In the genomic region with DNA sequence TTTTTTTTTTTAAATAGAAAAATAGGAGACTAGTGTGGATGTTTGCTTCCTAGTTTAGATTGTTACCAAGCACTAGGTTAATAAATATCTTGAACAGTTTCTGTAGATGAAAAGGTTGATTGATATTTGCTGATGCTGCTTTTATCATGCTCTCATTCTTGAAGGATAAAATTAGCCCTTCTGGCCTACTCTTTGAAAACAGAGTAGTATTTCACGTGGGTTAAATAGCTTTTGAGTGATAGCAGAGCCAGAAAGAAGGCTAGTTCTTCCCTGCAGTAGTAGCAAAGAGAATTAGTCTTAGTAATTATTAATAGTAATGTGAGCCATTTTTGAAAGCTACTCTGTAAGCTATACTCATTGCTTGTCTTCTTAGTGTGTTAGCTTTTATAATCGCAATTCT, we compare ENCODE assay signal across 1 cellular context.
TF ChIP-seq lines count a peak whose summit lies in the region.

No MANE protein-coding gene starts in this region.

TF ChIP-seq in K562, 482 proteins besides CTCF, POLR2A, EP300 and RAD21 (continued from another document):
- TF ChIP-seq, protein P1, sequence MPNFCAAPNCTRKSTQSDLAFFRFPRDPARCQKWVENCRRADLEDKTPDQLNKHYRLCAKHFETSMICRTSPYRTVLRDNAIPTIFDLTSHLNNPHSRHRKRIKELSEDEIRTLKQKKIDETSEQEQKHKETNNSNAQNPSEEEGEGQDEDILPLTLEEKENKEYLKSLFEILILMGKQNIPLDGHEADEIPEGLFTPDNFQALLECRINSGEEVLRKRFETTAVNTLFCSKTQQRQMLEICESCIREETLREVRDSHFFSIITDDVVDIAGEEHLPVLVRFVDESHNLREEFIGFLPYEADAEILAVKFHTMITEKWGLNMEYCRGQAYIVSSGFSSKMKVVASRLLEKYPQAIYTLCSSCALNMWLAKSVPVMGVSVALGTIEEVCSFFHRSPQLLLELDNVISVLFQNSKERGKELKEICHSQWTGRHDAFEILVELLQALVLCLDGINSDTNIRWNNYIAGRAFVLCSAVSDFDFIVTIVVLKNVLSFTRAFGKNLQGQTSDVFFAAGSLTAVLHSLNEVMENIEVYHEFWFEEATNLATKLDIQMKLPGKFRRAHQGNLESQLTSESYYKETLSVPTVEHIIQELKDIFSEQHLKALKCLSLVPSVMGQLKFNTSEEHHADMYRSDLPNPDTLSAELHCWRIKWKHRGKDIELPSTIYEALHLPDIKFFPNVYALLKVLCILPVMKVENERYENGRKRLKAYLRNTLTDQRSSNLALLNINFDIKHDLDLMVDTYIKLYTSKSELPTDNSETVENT (CRISPR knock-in tag; IDR thresholded peaks at IDR 0.05), result no peak
- TF ChIP-seq, protein P2, sequence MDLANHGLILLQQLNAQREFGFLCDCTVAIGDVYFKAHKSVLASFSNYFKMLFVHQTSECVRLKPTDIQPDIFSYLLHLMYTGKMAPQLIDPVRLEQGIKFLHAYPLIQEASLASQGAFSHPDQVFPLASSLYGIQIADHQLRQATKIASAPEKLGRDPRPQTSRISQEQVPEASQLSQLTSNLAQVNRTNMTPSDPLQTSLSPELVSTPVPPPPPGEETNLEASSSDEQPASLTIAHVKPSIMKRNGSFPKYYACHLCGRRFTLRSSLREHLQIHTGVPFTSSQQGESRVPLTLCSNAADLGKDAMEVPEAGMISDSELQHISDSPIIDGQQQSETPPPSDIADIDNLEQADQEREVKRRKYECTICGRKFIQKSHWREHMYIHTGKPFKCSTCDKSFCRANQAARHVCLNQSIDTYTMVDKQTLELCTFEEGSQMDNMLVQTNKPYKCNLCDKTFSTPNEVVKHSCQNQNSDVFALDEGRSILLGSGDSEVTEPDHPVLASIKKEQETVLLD (IDR thresholded peaks at IDR 0.05), result no peak
- TF ChIP-seq MTA1 (IDR thresholded peaks at IDR 0.05; ENCODE audit: borderline replicate concordance) (no peak), KLF13 (tag; IDR thresholded peaks at IDR 0.05; ENCODE audit: borderline replicate concordance, low read depth) (no peak), KDM2B (CRISPR knock-in tag; IDR thresholded peaks at IDR 0.05) (no peak), ZNF212 (CRISPR knock-in tag; IDR thresholded peaks at IDR 0.05) (no peak), MAFK (IDR thresholded peaks at IDR 0.05; ENCODE audit: low read length) (peak; percentile 40; the same call in 1 of the 2 replicates), SREBF2 (CRISPR knock-in tag; IDR thresholded peaks at IDR 0.05) (no peak), ZNF316 (IDR thresholded peaks at IDR 0.05) (peak; percentile 74), ZNF253 (CRISPR knock-in tag; conservative IDR thresholded peaks at IDR 0.05) (no peak)
- TF ChIP-seq, protein P3, sequence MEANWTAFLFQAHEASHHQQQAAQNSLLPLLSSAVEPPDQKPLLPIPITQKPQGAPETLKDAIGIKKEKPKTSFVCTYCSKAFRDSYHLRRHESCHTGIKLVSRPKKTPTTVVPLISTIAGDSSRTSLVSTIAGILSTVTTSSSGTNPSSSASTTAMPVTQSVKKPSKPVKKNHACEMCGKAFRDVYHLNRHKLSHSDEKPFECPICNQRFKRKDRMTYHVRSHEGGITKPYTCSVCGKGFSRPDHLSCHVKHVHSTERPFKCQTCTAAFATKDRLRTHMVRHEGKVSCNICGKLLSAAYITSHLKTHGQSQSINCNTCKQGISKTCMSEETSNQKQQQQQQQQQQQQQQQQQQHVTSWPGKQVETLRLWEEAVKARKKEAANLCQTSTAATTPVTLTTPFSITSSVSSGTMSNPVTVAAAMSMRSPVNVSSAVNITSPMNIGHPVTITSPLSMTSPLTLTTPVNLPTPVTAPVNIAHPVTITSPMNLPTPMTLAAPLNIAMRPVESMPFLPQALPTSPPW (CRISPR knock-in tag; IDR thresholded peaks at IDR 0.05), result no peak
